Comparison of ENCODE assay signal across 20 cellular contexts in the genomic region with DNA sequence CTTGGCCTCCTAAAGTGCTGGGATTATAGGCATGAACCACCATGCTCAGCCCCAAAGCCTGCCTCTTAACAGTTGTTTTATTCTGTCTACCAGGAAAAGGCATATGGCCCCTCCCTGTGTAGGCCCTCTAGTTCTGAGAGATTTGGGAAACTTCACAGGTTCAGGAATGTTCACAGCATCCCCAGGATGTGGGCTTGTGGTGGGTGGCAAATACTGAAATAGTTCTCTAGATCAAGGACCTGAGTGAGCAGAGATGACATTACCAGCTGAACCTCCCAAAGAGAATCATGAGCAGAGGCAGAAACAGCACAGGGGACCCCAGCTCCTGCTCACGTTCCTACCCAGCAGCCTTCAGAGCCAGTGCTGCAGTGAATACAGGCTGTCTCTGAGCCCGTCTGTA.
DNase-seq lines count a peak whose midpoint lies in the region; ATAC-seq and TF ChIP-seq lines count a peak whose summit lies in the region.
"Had no signal": no experiment of that assay in that cellular context is flagged by ENCODE, and none has a peak within 500 bp of the region (broad histone marks: within the 10 kb centered on the region; RNA-seq: fewer than 3 reads in every experiment).

No MANE protein-coding gene starts in this region.

- H3K4me1 ChIP-seq in breast epithelium: no peaks in the 10 kb centered on the region
- H3K4me1 ChIP-seq: A549, BE2C had no signal

- H3K27ac Mint-ChIP-seq in MCF 10A (ENCODE audit: low read depth, unreplicated experiment) (peak overlapping the region; percentile 25), neural crest cell (ENCODE audit: unreplicated experiment) (peak overlapping the region; percentile 35)
- peak overlapping the region; percentile 33 for H3K27ac Mint-ChIP-seq in central memory CD8-positive, alpha-beta T cell (ENCODE audit: low read depth)

- no peak overlapping the region for H3K4me3 ChIP-seq in breast epithelium
- H3K4me3 ChIP-seq: A549, SJSA1 had no signal

- TF ChIP-seq POLR2A in breast epithelium (IDR thresholded peaks at IDR 0.05): no peak

- H3K27me3 ChIP-seq in breast epithelium: no peaks in the 10 kb centered on the region
- H3K27me3 ChIP-seq: SJSA1 had no signal

- TF ChIP-seq CTCF in MCF 10A (IDR thresholded peaks at IDR 0.05; ENCODE audit: unreplicated experiment) (no peak), breast epithelium (IDR thresholded peaks at IDR 0.05) (no peak), neural crest cell (conservative IDR thresholded peaks at IDR 0.05) (no peak), RWPE1 (conservative IDR thresholded peaks at IDR 0.05; ENCODE audit: low read depth) (no peak)

- DNase-seq in MCF 10A (ENCODE audit: unreplicated experiment) (no peak), breast epithelium (ENCODE audit: low spot score in 2 of 2) (no peak), neural crest cell (ENCODE audit: low read depth, low spot score) (no peak), RWPE1 (ENCODE audit: low spot score) (no peak), Ammon's horn (ENCODE audit: low spot score) (no peak)
- no peak for DNase-seq in central memory CD8-positive, alpha-beta T cell (ENCODE audit: low spot score in 2 of 2)
- DNase-seq: BE2C; COR-L47; DMS 273 treated with DMSO at 0.1 percent for 48 hours; DMS79 treated with DMSO at 0.1 percent for 48 hours; KG1; NCI-H1092 treated with DMSO at 0.1 percent for 48 hours; NCI-H1436 treated with DMSO at 0.1 percent for 48 hours; NCI-H1930; NCI-H774; NK-92 treated with Interleukin-12 subunit alpha and Interleukin-12 subunit beta, amount 100 ng/mL, for 24 hours had no signal

- intact Hi-C loops in MCF 10A (cut with micrococcal nuclease): no loop called here
- intact Hi-C loops in breast epithelium (cut with DNase I; ENCODE audit: low total_unique reads): no loop called here

- H3K36me3 ChIP-seq in breast epithelium: no peaks in the 10 kb centered on the region

- CTCF ChIA-PET in MCF 10A (lab: Yijun Ruan, JAX): interaction anchor here (0.7 kb wide), 1 partner anchor 10 kb away, joined by 3 read pairs; no protein-coding TSS in a partner anchor
- CTCF ChIA-PET in RWPE1 (lab: Yijun Ruan, JAX): no interaction called here

- POLR2A ChIA-PET in MCF 10A (lab: Yijun Ruan, JAX) (no interaction called here), RWPE1 (lab: Yijun Ruan, JAX; ENCODE audit: low non-redundant PET) (no interaction called here)

- no peak overlapping the region for H3K4me3 Mint-ChIP-seq in MCF 10A (ENCODE audit: unreplicated experiment)
- H3K4me3 Mint-ChIP-seq in central memory CD8-positive, alpha-beta T cell: no peak overlapping the region
- no peak overlapping the region for H3K4me3 Mint-ChIP-seq in neural crest cell

- no peaks in the 10 kb centered on the region for H3K9me3 ChIP-seq in breast epithelium
- H3K9me3 ChIP-seq: A549, BE2C, SJSA1 had no signal

- no TSS peak for BruUV-seq in MCF 10A (replicated peaks; lab: Mats Ljungman, UMichigan)

- H3K36me3 Mint-ChIP-seq in MCF 10A (ENCODE audit: insufficient read depth, unreplicated experiment) (peaks cover 59% of the 10 kb centered on the region), neural crest cell (ENCODE audit: low read depth) (peaks cover 7% of the 10 kb centered on the region)
- H3K36me3 Mint-ChIP-seq in central memory CD8-positive, alpha-beta T cell (ENCODE audit: insufficient read depth): peaks cover 42% of the 10 kb centered on the region

- ATAC-seq in central memory CD8-positive, alpha-beta T cell (replicated peaks; ENCODE audit: extremely low read depth, poor library complexity, severe bottlenecking): no peak
- no peak for ATAC-seq in GM18868 (IDR thresholded peaks at IDR 0.05; ENCODE audit: unreplicated experiment)
- ATAC-seq: A549, Panc1 had no signal

- H3K27ac ChIP-seq in breast epithelium: no peak overlapping the region
- H3K27ac ChIP-seq in RWPE1: no peak overlapping the region
- H3K27ac ChIP-seq: A549, SJSA1 had no signal

- H3K4me1 Mint-ChIP-seq in MCF 10A (ENCODE audit: insufficient read depth, unreplicated experiment): no peaks in the 10 kb centered on the region
- H3K4me1 Mint-ChIP-seq in central memory CD8-positive, alpha-beta T cell: no peaks in the 10 kb centered on the region
- H3K4me1 Mint-ChIP-seq in neural crest cell: peaks cover 11% of the 10 kb centered on the region

- H3K9me3 Mint-ChIP-seq in MCF 10A (ENCODE audit: unreplicated experiment) (no peaks in the 10 kb centered on the region), neural crest cell (no peaks in the 10 kb centered on the region)
- no peaks in the 10 kb centered on the region for H3K9me3 Mint-ChIP-seq in central memory CD8-positive, alpha-beta T cell

- no peaks in the 10 kb centered on the region for H3K27me3 Mint-ChIP-seq in MCF 10A (ENCODE audit: insufficient read depth, unreplicated experiment)
- no peaks in the 10 kb centered on the region for H3K27me3 Mint-ChIP-seq in central memory CD8-positive, alpha-beta T cell
- H3K27me3 Mint-ChIP-seq in neural crest cell (ENCODE audit: low read depth): no peaks in the 10 kb centered on the region
